In genomic region chr20:61935926-61936700, GRCh38 we compare ENCODE assay signal across 32 cellular contexts.
A peak's percentile ranks its signal among the peaks of the same experiment; 100 is the strongest.
DNase-seq lines count a peak whose midpoint lies in the region; ATAC-seq and TF ChIP-seq lines count a peak whose summit lies in the region.
"Had no signal": no experiment of that assay in that cellular context is flagged by ENCODE, and none has a peak within 500 bp of the region (broad histone marks: within the 10 kb centered on the region; RNA-seq: fewer than 3 reads in every experiment).

No MANE protein-coding gene starts in this region.

- ATAC-seq in right lobe of liver, result no peak
- no peak for ATAC-seq in CD4-positive, alpha-beta T cell (ENCODE audit: poor library complexity)
- no peak for ATAC-seq in GM19455 (IDR thresholded peaks at IDR 0.05; ENCODE audit: unreplicated experiment)
- ATAC-seq: activated CD4-positive, alpha-beta T cell treated with anti-CD3 and anti-CD28 coated beads for 36 hours; body of pancreas; mucosa of descending colon; natural killer cell; stimulated activated naive CD8-positive, alpha-beta T cell treated with anti-CD3 and anti-CD28 coated beads, Interleukin-15, Interleukin-2, amounts not matched to agents 100 U/mL and 50 U/mL, for 24 hours had no signal

- H3K27ac Mint-ChIP-seq in CD4-positive, alpha-beta T cell, result no peak overlapping the region
- H3K27ac Mint-ChIP-seq: activated CD4-positive, alpha-beta T cell treated with anti-CD3 and anti-CD28 coated beads for 36 hours; CD4-positive, CD25-positive, alpha-beta regulatory T cell; natural killer cell; T-helper 2 cell treated with Interferon-gamma antibody and Interleukin-4, amounts not matched to agents 5 μg/mL and 100 μg/mL, for 36 hours had no signal

- POLR2A ChIA-PET in CD4-positive, alpha-beta T cell (lab: Charles Lee), result no interaction called here

- no peaks in the 10 kb centered on the region for H3K4me1 ChIP-seq in right lobe of liver
- no peaks in the 10 kb centered on the region for H3K4me1 ChIP-seq in suprapubic skin
- H3K4me1 ChIP-seq: body of pancreas, esophagus muscularis mucosa, testis, vagina had no signal

- H3K4me3 ChIP-seq in WERI-Rb-1 (ENCODE audit: low read depth, low read length), result no peak overlapping the region
- H3K4me3 ChIP-seq in right lobe of liver, result no peak overlapping the region
- H3K4me3 ChIP-seq in suprapubic skin, result no peak overlapping the region
- H3K4me3 ChIP-seq: body of pancreas, esophagus muscularis mucosa, lung, mucosa of descending colon, ovary, PC-9, smooth muscle cell, testis, vagina had no signal

- no peak for TF ChIP-seq CTCF in WERI-Rb-1 (IDR thresholded peaks at IDR 0.05; ENCODE audit: low read depth, low read length)
- TF ChIP-seq CTCF in right lobe of liver (IDR thresholded peaks at IDR 0.05), result no peak
- TF ChIP-seq CTCF in suprapubic skin (IDR thresholded peaks at IDR 0.05), result no peak
- TF ChIP-seq CTCF in CD4-positive, alpha-beta T cell (IDR thresholded peaks at IDR 0.05), result no peak

- intact Hi-C loops in right lobe of liver (cut with DNase I), result no loop called here
- intact Hi-C loops in CD4-positive, alpha-beta T cell (cut with DNase I, micrococcal nuclease), result no loop called here

- H3K27me3 ChIP-seq in WERI-Rb-1 (ENCODE audit: insufficient read depth, low read depth, severe bottlenecking), result no peaks in the 10 kb centered on the region
- no peaks in the 10 kb centered on the region for H3K27me3 ChIP-seq in right lobe of liver
- H3K27me3 ChIP-seq in suprapubic skin, result peaks cover 29% of the 10 kb centered on the region
- no peaks in the 10 kb centered on the region for H3K27me3 ChIP-seq in CD4-positive, alpha-beta T cell (ENCODE audit: control insufficient read depth, insufficient read depth, low read length)
- H3K27me3 ChIP-seq: body of pancreas, ovary, testis, vagina had no signal

- TF ChIP-seq EP300 in suprapubic skin (IDR thresholded peaks at IDR 0.05), result no peak

- H3K36me3 ChIP-seq in WERI-Rb-1, result no peaks in the 10 kb centered on the region
- H3K36me3 ChIP-seq in right lobe of liver, result no peaks in the 10 kb centered on the region
- H3K36me3 ChIP-seq in suprapubic skin, result no peaks in the 10 kb centered on the region
- H3K36me3 ChIP-seq: esophagus muscularis mucosa, ovary, vagina had no signal

- no peaks in the 10 kb centered on the region for H3K4me1 Mint-ChIP-seq in CD4-positive, alpha-beta T cell (ENCODE audit: low read depth)
- H3K4me1 Mint-ChIP-seq: activated CD4-positive, alpha-beta T cell treated with anti-CD3 and anti-CD28 coated beads for 36 hours; CD4-positive, CD25-positive, alpha-beta regulatory T cell had no signal

- H3K27ac ChIP-seq in WERI-Rb-1, result no peak overlapping the region
- no peak overlapping the region for H3K27ac ChIP-seq in right lobe of liver
- H3K27ac ChIP-seq in suprapubic skin, result no peak overlapping the region
- no peak overlapping the region for H3K27ac ChIP-seq in CD4-positive, alpha-beta T cell (ENCODE audit: low read depth, low read length)
- H3K27ac ChIP-seq: body of pancreas, esophagus muscularis mucosa, ovary, PC-9, testis, vagina had no signal

- no peaks in the 10 kb centered on the region for H3K36me3 Mint-ChIP-seq in CD4-positive, alpha-beta T cell (ENCODE audit: low read depth)
- H3K36me3 Mint-ChIP-seq: CD4-positive, CD25-positive, alpha-beta regulatory T cell; natural killer cell had no signal

- H3K4me3 Mint-ChIP-seq in CD4-positive, alpha-beta T cell, result no peak overlapping the region
- H3K4me3 Mint-ChIP-seq: activated CD4-positive, alpha-beta T cell treated with anti-CD3 and anti-CD28 coated beads for 36 hours; CD4-positive, CD25-positive, alpha-beta regulatory T cell; natural killer cell; T-helper 2 cell treated with Interferon-gamma antibody and Interleukin-4, amounts not matched to agents 5 μg/mL and 100 μg/mL, for 36 hours had no signal

- DNase-seq in activated naive CD4-positive, alpha-beta T cell treated with anti-CD3 and anti-CD28 coated beads, Interleukin-2, amount 50 U/mL, for 16 hours, result peak; percentile 1
- DNase-seq in activated naive CD4-positive, alpha-beta T cell (lab: John Stamatoyannopoulos, UW), result no peak
- DNase-seq in WERI-Rb-1 (peak; percentile 7), right lobe of liver (peak in 2 of 3 donors; percentile 23 to 25), suprapubic skin (ENCODE audit: low spot score in 2 of 2) (peak; percentile 25 to 55), OCI-M1 (lab: John Stamatoyannopoulos, UW) (no peak)
- no peak for DNase-seq in CD4-positive, alpha-beta T cell
- DNase-seq: activated CD4-positive, alpha-beta T cell treated with anti-CD3 and anti-CD28 coated beads for 36 hours; activated T-cell treated with anti-CD3 and anti-CD28 coated beads for 4 hours; AML-193; CD4-positive, CD25-positive, alpha-beta regulatory T cell; dermis blood vessel endothelial cell; foreskin fibroblast; islet precursor cell; natural killer cell; NCI-H1417; NCI-H2029; NCI-H69; PC-9; SIG-M5; stimulated activated CD4-positive, alpha-beta T cell treated with anti-CD3 and anti-CD28 coated beads, Interleukin-1b, Interleukin-23, amount 100 ng/mL, for 48 hours; stimulated activated naive CD8-positive, alpha-beta T cell treated with anti-CD3 and anti-CD28 coated beads, Interleukin-15, Interleukin-2, amounts not matched to agents 100 U/mL and 50 U/mL, for 24 hours; testis had no signal

- H3K9me3 ChIP-seq in WERI-Rb-1 (ENCODE audit: severe bottlenecking), result no peaks in the 10 kb centered on the region
- no peaks in the 10 kb centered on the region for H3K9me3 ChIP-seq in right lobe of liver
- no peaks in the 10 kb centered on the region for H3K9me3 ChIP-seq in suprapubic skin
- no peaks in the 10 kb centered on the region for H3K9me3 ChIP-seq in CD4-positive, alpha-beta T cell (ENCODE audit: control insufficient read depth, low read length)
- H3K9me3 ChIP-seq: body of pancreas, esophagus muscularis mucosa, mucosa of descending colon, ovary, testis, vagina had no signal

- TF ChIP-seq POLR2A in right lobe of liver (IDR thresholded peaks at IDR 0.05) (no peak), suprapubic skin (IDR thresholded peaks at IDR 0.05) (no peak)

- CTCF ChIA-PET in CD4-positive, alpha-beta T cell (lab: Charles Lee), result no interaction called here

- 77% methylated on average over 10 of the region's 14 CpGs for WGBS in right lobe of liver (ENCODE audit: insufficient coverage, low coverage, low lambda C conversion rate, missing lambda C conversion rate)
- 77% methylated on average over 14 of the region's 14 CpGs for WGBS in suprapubic skin

- no peaks in the 10 kb centered on the region for H3K9me3 Mint-ChIP-seq in CD4-positive, alpha-beta T cell
- H3K9me3 Mint-ChIP-seq: CD4-positive, CD25-positive, alpha-beta regulatory T cell; natural killer cell; T-helper 2 cell treated with Interferon-gamma antibody and Interleukin-4, amounts not matched to agents 5 μg/mL and 100 μg/mL, for 36 hours had no signal

- H3K27me3 Mint-ChIP-seq in CD4-positive, alpha-beta T cell, result no peaks in the 10 kb centered on the region
- H3K27me3 Mint-ChIP-seq: activated CD4-positive, alpha-beta T cell treated with anti-CD3 and anti-CD28 coated beads for 36 hours; CD4-positive, CD25-positive, alpha-beta regulatory T cell had no signal

Comparison
In these comparisons a context has a peak if more than half of its experiments do, and no peak if none do; other contexts are left out.
1. DNase-seq: peak in activated naive CD4-positive, alpha-beta T cell treated with anti-CD3 and anti-CD28 coated beads, Interleukin-2, amount 50 U/mL, for 16 hours (single experiment), WERI-Rb-1 (single experiment), right lobe of liver (2 of 3) and suprapubic skin (2 of 2); none in activated naive CD4-positive, alpha-beta T cell (0 of 4), CD4-positive, alpha-beta T cell (0 of 10) and OCI-M1 (single experiment).